Comparison of ENCODE assay signal across 15 cellular contexts in genomic region chr3:127134887-127135240, GRCh38. TPM values are rescaled to one million over a fixed set of nuclear protein-coding genes. Genes with fewer than 3 reads are reported as not detected.
DNase-seq lines count a peak whose midpoint lies in the region; ATAC-seq, FAIRE-seq and TF ChIP-seq lines count a peak whose summit lies in the region.
"Had no signal": no experiment of that assay in that cellular context is flagged by ENCODE, and none has a peak within 500 bp of the region (broad histone marks: within the 10 kb centered on the region; RNA-seq: fewer than 3 reads in every experiment).

No MANE protein-coding gene starts in this region.

- H3K27ac Mint-ChIP-seq in glutamatergic neuron (ENCODE audit: unreplicated experiment) = no peak overlapping the region
- H3K27ac Mint-ChIP-seq: effector memory CD8-positive, alpha-beta T cell had no signal

- no peaks in the 10 kb centered on the region for H3K79me1 ChIP-seq in trophoblast cell (ENCODE audit: low read length)

- WGBS in trophoblast cell (ENCODE audit: extremely low coverage, insufficient coverage, insufficient read length) = no CpG with 5 or more reads among the region's 5 CpGs

- H3K14ac ChIP-seq in trophoblast cell (ENCODE audit: low read length) = no peak overlapping the region

- H3K27me3 ChIP-seq in ACC112 (ENCODE audit: insufficient read depth, low read length) = peaks cover 54% of the 10 kb centered on the region
- H3K27me3 ChIP-seq in Panc1 (ENCODE audit: control insufficient read depth, insufficient read depth, low read length) = peaks cover 13% of the 10 kb centered on the region; the same call in 1 of the 2 replicates
- peaks cover 18% of the 10 kb centered on the region for H3K27me3 ChIP-seq in trophoblast cell (ENCODE audit: insufficient read depth, low read length)

- no peaks in the 10 kb centered on the region for H3K79me2 ChIP-seq in ACC112 (ENCODE audit: control insufficient read depth, insufficient read depth, low read length, unreplicated experiment)
- H3K79me2 ChIP-seq in trophoblast cell (ENCODE audit: control insufficient read depth, insufficient read depth, low read length, poor library complexity) = no peaks in the 10 kb centered on the region

- TF ChIP-seq CTCF in Panc1 (IDR thresholded peaks at IDR 0.05) (no peak), glutamatergic neuron (IDR thresholded peaks at IDR 0.05; ENCODE audit: partially characterized antibody, unreplicated experiment) (no peak)

- peak overlapping the region; percentile 53 for H3K4me3 Mint-ChIP-seq in glutamatergic neuron (ENCODE audit: unreplicated experiment)

- H3K4ac ChIP-seq in trophoblast cell (ENCODE audit: low read depth, low read length) = no peak overlapping the region

- BruUV-seq in Panc1 (replicated peaks; lab: Mats Ljungman, UMichigan) = no TSS peak

- H3K4me1 ChIP-seq in ACC112 (ENCODE audit: control insufficient read depth, insufficient read depth, low read length, unreplicated experiment) (no peaks in the 10 kb centered on the region), Panc1 (ENCODE audit: control insufficient read depth, insufficient read depth, low read length) (peaks cover 6% of the 10 kb centered on the region; the same call in 1 of the 2 replicates), trophoblast cell (ENCODE audit: control insufficient read depth in 1 of 2, insufficient read depth in 2 of 2, low read length in 2 of 2) (no peaks in the 10 kb centered on the region)

- intact Hi-C loops in Panc1 (cut with micrococcal nuclease; ENCODE audit: unreplicated experiment) = no loop called here

- FAIRE-seq in GM19239 (lab: Jason Lieb, UNC) = no peak
- FAIRE-seq: K562, kidney had no signal

- no peak overlapping the region for H2BK120ac ChIP-seq in trophoblast cell (ENCODE audit: insufficient read depth, low read length, poor library complexity)

- 0 out of 2 replicates have a peak, but pooled peaks have one; percentile 3 for ATAC-seq in Panc1
- ATAC-seq: effector memory CD8-positive, alpha-beta T cell; K562 had no signal

- H3K9me3 ChIP-seq in Panc1 (ENCODE audit: control insufficient read depth, insufficient read depth, low read depth, low read length) (no peaks in the 10 kb centered on the region), trophoblast cell (ENCODE audit: insufficient read depth, low read depth, low read length) (no peaks in the 10 kb centered on the region)

- peak overlapping the region; percentile 67 for H3K4me3 ChIP-seq in ACC112 (ENCODE audit: low read depth, low read length)
- H3K4me3 ChIP-seq in Panc1 (ENCODE audit: low read depth in 2 of 2, low read length in 2 of 2) = no peak overlapping the region
- H3K4me3 ChIP-seq in trophoblast cell (ENCODE audit: low read depth, low read length) = no peak overlapping the region
- H3K4me3 ChIP-seq: K562 had no signal

- in situ Hi-C loops in Panc1 (cut with HindIII; ENCODE audit: low pct_unique_long_range_greater_than_20kb, low sequenced_read_pairs) = no loop called here

- H3K23ac ChIP-seq in trophoblast cell (ENCODE audit: low read length) = peak overlapping the region; percentile 15

- H3K9me3 Mint-ChIP-seq in glutamatergic neuron (ENCODE audit: unreplicated experiment) = peaks cover 10% of the 10 kb centered on the region
- H3K9me3 Mint-ChIP-seq: effector memory CD8-positive, alpha-beta T cell had no signal

- no peak overlapping the region for H2AK5ac ChIP-seq in trophoblast cell (ENCODE audit: low read length)

- peaks cover 5% of the 10 kb centered on the region for H3K4me1 Mint-ChIP-seq in glutamatergic neuron (ENCODE audit: low read depth, unreplicated experiment)

- no peak overlapping the region for H2BK12ac ChIP-seq in trophoblast cell (ENCODE audit: low read length)

- H3K36me3 ChIP-seq in ACC112 (ENCODE audit: insufficient read depth, low read length) (no peaks in the 10 kb centered on the region), Panc1 (ENCODE audit: control insufficient read depth, insufficient read depth, low read length) (no peaks in the 10 kb centered on the region), trophoblast cell (ENCODE audit: control insufficient read depth in 1 of 2, insufficient read depth in 2 of 2, low read length in 2 of 2) (no peaks in the 10 kb centered on the region)
- H3K36me3 ChIP-seq: brain microvascular endothelial cell had no signal

- H3K27me3 Mint-ChIP-seq in glutamatergic neuron (ENCODE audit: unreplicated experiment) = peaks cover 9% of the 10 kb centered on the region

- H3K4me2 ChIP-seq in trophoblast cell (ENCODE audit: low read length) = no peak overlapping the region

- no peak overlapping the region for H4K12ac ChIP-seq in trophoblast cell (ENCODE audit: low read depth, low read length)

- H2AFZ ChIP-seq in ACC112 (ENCODE audit: low read length, unreplicated experiment) (no peak overlapping the region), trophoblast cell (ENCODE audit: insufficient read depth, low read length, poor library complexity) (no peak overlapping the region)

- H3K27ac ChIP-seq in ACC112 (ENCODE audit: low read depth, low read length) = no peak overlapping the region
- no peak overlapping the region for H3K27ac ChIP-seq in Panc1 (ENCODE audit: low read length)
- H3K27ac ChIP-seq in trophoblast cell (ENCODE audit: low read depth, low read length) = no peak overlapping the region
- H3K27ac ChIP-seq: brain microvascular endothelial cell had no signal

- H4K91ac ChIP-seq in trophoblast cell (ENCODE audit: low read depth, low read length) = no peak overlapping the region

- no peak overlapping the region for H3K18ac ChIP-seq in trophoblast cell (ENCODE audit: low read length)

- H3K36me3 Mint-ChIP-seq in glutamatergic neuron (ENCODE audit: unreplicated experiment) = peaks cover 3% of the 10 kb centered on the region

- no peak overlapping the region for H3K9ac ChIP-seq in trophoblast cell (ENCODE audit: low read length)

- H2BK5ac ChIP-seq in trophoblast cell (ENCODE audit: low read depth, low read length, poor library complexity) = no peak overlapping the region

- no peak for DNase-seq in Panc1 (ENCODE audit: low read depth, low spot score)
- no peak for DNase-seq in glutamatergic neuron
- no peak for DNase-seq in trophoblast cell
- DNase-seq in GM19239 (ENCODE audit: insufficient read length, low spot score) = no peak
- no peak for DNase-seq in NCI-H2227 (lab: John Stamatoyannopoulos, UW; ENCODE audit: unreplicated experiment)
- no peak for DNase-seq in AG08396 (ENCODE audit: low spot score)
- DNase-seq in COLO668 (lab: John Stamatoyannopoulos, UW; ENCODE audit: unreplicated experiment) = no peak
- DNase-seq: activated effector memory CD4-positive, alpha-beta T cell treated with anti-CD3 and anti-CD28 coated beads, Interleukin-2, amount 50 U/mL, for 16 hours; DMS 273 treated with DMSO at 0.1 percent for 48 hours; effector memory CD8-positive, alpha-beta T cell; kidney; NCI-H1105 treated with DMSO at 0.1 percent for 48 hours had no signal

- no peak overlapping the region for H4K8ac ChIP-seq in trophoblast cell (ENCODE audit: low read depth, low read length)

- POLR2A ChIA-PET in Panc1 (lab: Charles Lee) = no interaction called here

- CTCF ChIA-PET in Panc1 (lab: Charles Lee) = no interaction called here

RNA-seq across cellular contexts. Expression of gene PRR23E, which starts 58.1 kb away (rescaled TPM):
- total RNA-seq in Panc1 (2021; ENCODE audit: unreplicated experiment) = not detected
- not detected for polyA plus RNA-seq in Panc1 (2012; ENCODE audit: insufficient read length)
- total RNA-seq in glutamatergic neuron (ENCODE audit: unreplicated experiment) = not detected
- polyA plus RNA-seq in trophoblast cell (2013) = not detected in 2 replicates
- total RNA-seq: K562, kidney had no signal
- polyA plus RNA-seq: K562 had no signal
